8 cellular contexts compared by ENCODE assay signal in the genomic region with DNA sequence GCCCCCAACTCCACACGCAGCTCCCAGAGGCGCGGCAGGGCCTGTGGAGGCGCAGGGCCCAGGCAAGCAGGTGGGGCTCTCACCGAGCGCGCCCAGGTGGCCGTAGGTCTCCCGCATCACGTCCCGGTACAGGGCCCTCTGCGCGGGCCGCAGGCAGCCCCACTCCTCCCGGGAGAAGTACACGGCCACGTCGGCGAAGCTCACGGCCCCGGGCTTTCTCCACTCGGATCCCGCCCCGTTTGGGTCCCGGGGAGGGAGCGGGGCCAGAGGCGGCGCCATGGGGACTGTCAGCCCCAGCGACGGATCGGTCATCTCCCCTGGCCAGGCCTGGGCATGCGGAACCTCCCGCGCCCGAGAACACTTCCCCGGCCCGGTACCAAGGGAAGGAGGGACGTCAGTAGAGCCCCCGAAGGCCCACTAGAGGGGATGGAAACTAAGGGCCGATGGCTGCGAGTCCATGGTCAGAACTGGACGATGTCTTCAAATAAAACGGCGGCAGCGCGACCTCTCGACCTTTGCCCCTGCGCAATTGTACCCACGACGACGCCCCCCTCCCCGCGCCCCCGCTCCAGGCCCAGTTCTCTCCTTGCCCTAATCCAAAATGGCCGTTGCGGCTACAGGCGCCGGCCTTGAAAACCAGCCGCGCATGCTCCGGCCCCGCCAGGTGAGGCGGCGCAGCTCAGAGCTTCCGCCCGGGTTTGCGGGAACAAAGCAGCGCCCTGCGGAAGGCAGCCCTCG. TPM values are rescaled to one million over a fixed set of nuclear protein-coding genes. Genes with fewer than 3 reads are reported as not detected.
DNase-seq lines count a peak whose midpoint lies in the region; ATAC-seq and TF ChIP-seq lines count a peak whose summit lies in the region.

Gene ZNF747 (minus strand): TSS at position 491 of the 738 bp plus-strand sequence. CDS start 179 bp downstream, at position 312.

- no peaks in the 10 kb centered on the region for H3K9me3 Mint-ChIP-seq in activated CD4-positive, alpha-beta T cell treated with anti-CD3 and anti-CD28 coated beads, Interleukin-2, amount 10 ng/mL, durations not matched to agents 24 days and 14 days

- intact Hi-C loops in activated CD4-positive, alpha-beta T cell treated with anti-CD3 and anti-CD28 coated beads, Interleukin-2, amount 10 ng/mL, durations not matched to agents 24 days and 14 days (cut with micrococcal nuclease) = loop anchor here (1.0 to 2.0 kb wide), 10 partner anchors 7 to 164 kb away; partner anchors contain the start of genes DCTPP1, FBRS, ITGAL and ZNF688

- no peak for TF ChIP-seq CTCF in AG04449 (IDR thresholded peaks at IDR 0.05; ENCODE audit: insufficient read depth, low read length, missing control alignments)

- H3K27ac ChIP-seq in cingulate gyrus (ENCODE audit: low read depth, low read length) = peak within 1 kb of the TSS; percentile 91

- peak within 1 kb of the TSS; percentile 88 for H3K4me3 Mint-ChIP-seq in activated CD4-positive, alpha-beta T cell treated with anti-CD3 and anti-CD28 coated beads, Interleukin-2, amount 10 ng/mL, durations not matched to agents 24 days and 14 days

- DNase-seq in AG04449 (ENCODE audit: low read depth, low spot score) (no peak), NCI-H526 (lab: John Stamatoyannopoulos, UW) (peak; percentile 40 to 91), left kidney (ENCODE audit: low read depth, low spot score) (peak; percentile 97)
- peak; percentile 98 for DNase-seq in activated CD4-positive, alpha-beta T cell treated with anti-CD3 and anti-CD28 coated beads, Interleukin-2, amount 10 ng/mL, durations not matched to agents 24 days and 14 days
- DNase-seq in stimulated activated CD4-positive, alpha-beta T cell treated with anti-CD3 and anti-CD28 coated beads, Interleukin-1b, Interleukin-23, amount 100 ng/mL, for 48 hours = peak; percentile 91

- H3K4me3 ChIP-seq in AG04449 (ENCODE audit: low read depth, low read length) = peak within 1 kb of the TSS; percentile 70

- POLR2A ChIA-PET in AG04449 (lab: Yijun Ruan, JAX) = interaction anchor here (0.9 to 2.1 kb wide), 5 partner anchors 24 to 99 kb away, joined by 3 to 6 read pairs (median 4); partner anchors contain the start of genes SEPHS2, ZNF688, ZNF689 and ZNF764

- H3K27me3 Mint-ChIP-seq in activated CD4-positive, alpha-beta T cell treated with anti-CD3 and anti-CD28 coated beads, Interleukin-2, amount 10 ng/mL, durations not matched to agents 24 days and 14 days = no peaks in the 10 kb centered on the region

- peaks cover 41% of the 10 kb centered on the region for H3K36me3 Mint-ChIP-seq in activated CD4-positive, alpha-beta T cell treated with anti-CD3 and anti-CD28 coated beads, Interleukin-2, amount 10 ng/mL, durations not matched to agents 24 days and 14 days (ENCODE audit: low read depth)

- peaks cover 31% of the 10 kb centered on the region for H3K4me1 Mint-ChIP-seq in activated CD4-positive, alpha-beta T cell treated with anti-CD3 and anti-CD28 coated beads, Interleukin-2, amount 10 ng/mL, durations not matched to agents 24 days and 14 days

- CTCF ChIA-PET in AG04449 (lab: Yijun Ruan, JAX) = interaction anchor here (1.0 to 2.9 kb wide), 15 partner anchors 9 to 126 kb away, joined by 3 to 27 read pairs (median 7); partner anchors contain the start of genes DCTPP1, ZNF764, ZNF768 and ZNF785

- ATAC-seq in GM18907 (IDR thresholded peaks at IDR 0.05; ENCODE audit: unreplicated experiment) (peak; percentile 66), HG03439 (IDR thresholded peaks at IDR 0.05; ENCODE audit: unreplicated experiment) (peak; percentile 61)

- peak within 1 kb of the TSS; percentile 97 for H3K27ac Mint-ChIP-seq in activated CD4-positive, alpha-beta T cell treated with anti-CD3 and anti-CD28 coated beads, Interleukin-2, amount 10 ng/mL, durations not matched to agents 24 days and 14 days

RNA-seq across cellular contexts. Expression of gene ZNF747, which starts in this region (rescaled TPM):
- total RNA-seq in activated CD4-positive, alpha-beta T cell treated with anti-CD3 and anti-CD28 coated beads, Interleukin-2, amount 10 ng/mL, durations not matched to agents 24 days and 14 days = 10.5 and 13.6 TPM in 2 replicates
